Comparison of ENCODE assay signal across 1 cellular context in genomic region chr13:20130012-20130411, GRCh38.
TF ChIP-seq lines count a peak whose summit lies in the region.

No MANE protein-coding gene starts in this region.

TF ChIP-seq in K562, 482 proteins besides CTCF, POLR2A, EP300 and RAD21:
- TF ChIP-seq, protein P1, sequence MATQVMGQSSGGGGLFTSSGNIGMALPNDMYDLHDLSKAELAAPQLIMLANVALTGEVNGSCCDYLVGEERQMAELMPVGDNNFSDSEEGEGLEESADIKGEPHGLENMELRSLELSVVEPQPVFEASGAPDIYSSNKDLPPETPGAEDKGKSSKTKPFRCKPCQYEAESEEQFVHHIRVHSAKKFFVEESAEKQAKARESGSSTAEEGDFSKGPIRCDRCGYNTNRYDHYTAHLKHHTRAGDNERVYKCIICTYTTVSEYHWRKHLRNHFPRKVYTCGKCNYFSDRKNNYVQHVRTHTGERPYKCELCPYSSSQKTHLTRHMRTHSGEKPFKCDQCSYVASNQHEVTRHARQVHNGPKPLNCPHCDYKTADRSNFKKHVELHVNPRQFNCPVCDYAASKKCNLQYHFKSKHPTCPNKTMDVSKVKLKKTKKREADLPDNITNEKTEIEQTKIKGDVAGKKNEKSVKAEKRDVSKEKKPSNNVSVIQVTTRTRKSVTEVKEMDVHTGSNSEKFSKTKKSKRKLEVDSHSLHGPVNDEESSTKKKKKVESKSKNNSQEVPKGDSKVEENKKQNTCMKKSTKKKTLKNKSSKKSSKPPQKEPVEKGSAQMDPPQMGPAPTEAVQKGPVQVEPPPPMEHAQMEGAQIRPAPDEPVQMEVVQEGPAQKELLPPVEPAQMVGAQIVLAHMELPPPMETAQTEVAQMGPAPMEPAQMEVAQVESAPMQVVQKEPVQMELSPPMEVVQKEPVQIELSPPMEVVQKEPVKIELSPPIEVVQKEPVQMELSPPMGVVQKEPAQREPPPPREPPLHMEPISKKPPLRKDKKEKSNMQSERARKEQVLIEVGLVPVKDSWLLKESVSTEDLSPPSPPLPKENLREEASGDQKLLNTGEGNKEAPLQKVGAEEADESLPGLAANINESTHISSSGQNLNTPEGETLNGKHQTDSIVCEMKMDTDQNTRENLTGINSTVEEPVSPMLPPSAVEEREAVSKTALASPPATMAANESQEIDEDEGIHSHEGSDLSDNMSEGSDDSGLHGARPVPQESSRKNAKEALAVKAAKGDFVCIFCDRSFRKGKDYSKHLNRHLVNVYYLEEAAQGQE (CRISPR knock-in tag; IDR thresholded peaks at IDR 0.05; ENCODE audit: low read depth), result no peak
- no peak for TF ChIP-seq ZNF778 (CRISPR knock-in tag; IDR thresholded peaks at IDR 0.05)
- TF ChIP-seq, protein P2, sequence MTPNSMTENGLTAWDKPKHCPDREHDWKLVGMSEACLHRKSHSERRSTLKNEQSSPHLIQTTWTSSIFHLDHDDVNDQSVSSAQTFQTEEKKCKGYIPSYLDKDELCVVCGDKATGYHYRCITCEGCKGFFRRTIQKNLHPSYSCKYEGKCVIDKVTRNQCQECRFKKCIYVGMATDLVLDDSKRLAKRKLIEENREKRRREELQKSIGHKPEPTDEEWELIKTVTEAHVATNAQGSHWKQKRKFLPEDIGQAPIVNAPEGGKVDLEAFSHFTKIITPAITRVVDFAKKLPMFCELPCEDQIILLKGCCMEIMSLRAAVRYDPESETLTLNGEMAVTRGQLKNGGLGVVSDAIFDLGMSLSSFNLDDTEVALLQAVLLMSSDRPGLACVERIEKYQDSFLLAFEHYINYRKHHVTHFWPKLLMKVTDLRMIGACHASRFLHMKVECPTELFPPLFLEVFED (CRISPR knock-in tag; conservative IDR thresholded peaks at IDR 0.05), result 0 out of 2 replicates have a peak, but pooled peaks have one; percentile 3
- no peak for TF ChIP-seq KLF13 (tag; IDR thresholded peaks at IDR 0.05; ENCODE audit: borderline replicate concordance, low read depth)
- TF ChIP-seq NR4A1 (CRISPR knock-in tag; IDR thresholded peaks at IDR 0.05), result no peak
- TF ChIP-seq NR4A1 (tag; IDR thresholded peaks at IDR 0.05), result no peak
